In the genomic region with DNA sequence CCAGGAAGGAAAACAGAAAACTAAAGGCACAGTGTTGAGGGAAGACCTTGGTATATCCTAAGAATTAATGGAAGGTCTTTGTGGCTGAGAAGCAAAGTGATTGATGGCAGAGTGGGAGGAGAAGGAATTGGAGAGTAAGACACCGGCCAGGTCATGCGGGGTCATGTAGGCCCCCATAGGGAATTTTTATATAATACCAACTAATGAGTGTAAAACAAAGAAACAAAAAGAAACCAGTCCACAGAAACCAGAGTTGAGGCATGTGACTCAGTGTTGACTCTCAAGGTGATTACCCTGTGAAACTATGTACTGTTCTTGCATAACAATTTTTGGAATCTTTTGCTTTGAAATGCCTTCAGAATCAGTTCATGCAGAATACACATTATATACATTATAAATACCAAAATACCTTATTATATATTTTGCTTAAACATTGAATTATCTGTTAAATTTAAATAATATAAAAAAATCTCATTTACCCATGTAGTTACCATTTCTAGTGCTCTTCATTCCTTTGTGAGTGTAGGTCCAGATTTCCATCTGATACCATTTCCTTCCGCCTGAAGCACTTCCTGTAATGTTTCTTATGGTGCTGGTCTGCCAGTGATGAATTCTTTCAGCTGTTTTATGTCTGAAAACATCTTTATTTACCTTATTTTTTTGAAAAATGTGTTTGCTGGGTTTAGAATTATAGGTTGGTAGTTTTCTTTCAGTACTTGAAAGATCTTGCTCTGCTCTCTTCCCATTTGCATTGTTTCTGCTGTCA, we compare ENCODE assay signal across 12 cellular contexts. TPM values are rescaled to one million over a fixed set of nuclear protein-coding genes. Genes with fewer than 3 reads are reported as not detected.
DNase-seq lines count a peak whose midpoint lies in the region; ATAC-seq, FAIRE-seq and TF ChIP-seq lines count a peak whose summit lies in the region.
"Had no signal": no experiment of that assay in that cellular context is flagged by ENCODE, and none has a peak within 500 bp of the region (broad histone marks: within the 10 kb centered on the region; RNA-seq: fewer than 3 reads in every experiment).

No MANE protein-coding gene starts in this region.

- H3K79me2 ChIP-seq in HepG2 (ENCODE audit: insufficient read depth, low read length) = no peaks in the 10 kb centered on the region

- peaks cover 7% of the 10 kb centered on the region for H3K4me1 ChIP-seq in HepG2 (ENCODE audit: insufficient read depth, low read length)

- BruUV-seq in HepG2 (replicated peaks; lab: Mats Ljungman, UMichigan) = no TSS peak

- no peak for TF ChIP-seq RAD21 in HepG2 (CRISPR knock-in tag; IDR thresholded peaks at IDR 0.05)

- H3K27ac ChIP-seq in HepG2 (ENCODE audit: extremely low read length, insufficient read depth, low read length) = no peak overlapping the region
- H3K27ac ChIP-seq: transverse colon had no signal

- H2AFZ ChIP-seq in HepG2 (ENCODE audit: low read length) = no peak overlapping the region

- H3K36me3 ChIP-seq in HepG2 (replicated peaks in 1 of 2; ENCODE audit: control insufficient read depth in 1 of 2, insufficient read depth in 2 of 2, low read length in 2 of 2) = no peaks in the 10 kb centered on the region
- H3K36me3 ChIP-seq: transverse colon had no signal

- FAIRE-seq in HepG2 (lab: Jason Lieb, UNC) = no peak
- FAIRE-seq: endometrium had no signal

- H3K9me3 ChIP-seq in HepG2 (ENCODE audit: low read length) = peaks cover 10% of the 10 kb centered on the region; the same call in 1 of the 2 replicates
- H3K9me3 ChIP-seq: transverse colon had no signal

- in situ Hi-C loops in astrocyte of the cerebellum (cut with HindIII; ENCODE audit: low sequenced_read_pairs) (no loop called here), HepG2 (cut with HindIII; ENCODE audit: extremely low pct_ligation_motif_present, low pct_unique_long_range_greater_than_20kb) (no loop called here)

- peak in 1 of 2 experiments; percentile 76; a peak in 2 of 4 replicates for TF ChIP-seq EP300 in HepG2 (IDR thresholded peaks at IDR 0.05; ENCODE audit: low read depth in 2 of 2, low read length in 2 of 2)
- TF ChIP-seq EP300 in HepG2 (CRISPR knock-in tag; IDR thresholded peaks at IDR 0.05; ENCODE audit: borderline replicate concordance) = peak; percentile 41; the same call in 1 of the 2 replicates

- no peaks in the 10 kb centered on the region for H4K20me1 ChIP-seq in HepG2 (ENCODE audit: insufficient read depth, low read length)

- TF ChIP-seq CTCF in AG10803 (conservative IDR thresholded peaks at IDR 0.05; ENCODE audit: low read length) (no peak), astrocyte of the cerebellum (IDR thresholded peaks at IDR 0.05; ENCODE audit: low read depth, low read length, missing control alignments) (no peak), HepG2 (CRISPR knock-in tag; IDR thresholded peaks at IDR 0.05) (no peak)

- no peaks in the 10 kb centered on the region for H3K27me3 ChIP-seq in HepG2 (ENCODE audit: control insufficient read depth in 1 of 2, insufficient read depth in 2 of 2, low read length in 2 of 2)
- H3K27me3 ChIP-seq: transverse colon had no signal

- POLR2A ChIA-PET in HepG2 (lab: Yijun Ruan, JAX) = no interaction called here

- TF ChIP-seq POLR2A in HepG2 (IDR thresholded peaks at IDR 0.05; ENCODE audit: insufficient read depth in 1 of 2, low read depth in 2 of 2, low read length in 2 of 2) = no peak

- H3K4me2 ChIP-seq in HepG2 (ENCODE audit: low read depth, low read length) = no peak overlapping the region; the same call in 1 of the 2 replicates

- DNase-seq in AG10803 (ENCODE audit: low read depth) (peak; percentile 83), HT1080 (ENCODE audit: low read depth) (peak; percentile 89), astrocyte of the cerebellum (ENCODE audit: low read depth) (peak; percentile 67), HepG2 (ENCODE audit: low spot score) (peak; percentile 76), middle frontal gyrus (ENCODE audit: extremely low spot score, low spot score) (no peak), NOMO-1 treated with dmso at 0.1 percent for 144 hours (lab: John Stamatoyannopoulos, UW; ENCODE audit: unreplicated experiment) (no peak)
- DNase-seq: GF-D8, NCI-H1092 treated with DMSO at 0.1 percent for 48 hours, transverse colon had no signal

- H3K4me3 ChIP-seq in AG10803 (ENCODE audit: low read length) (no peak overlapping the region), astrocyte of the cerebellum (ENCODE audit: low read depth, low read length) (no peak overlapping the region), HepG2 (replicated peaks in 1 of 3; ENCODE audit: insufficient read depth in 1 of 3, low read depth in 2 of 3, low read length in 3 of 3) (no peak overlapping the region)
- H3K4me3 ChIP-seq: transverse colon had no signal

- WGBS in HepG2 (ENCODE audit: low lambda C conversion rate) = 40% methylated on average over 3 of the region's 3 CpGs

- ATAC-seq in HepG2 = peak; percentile 49; the same call in 2 of the 3 replicates
- no peak for ATAC-seq in HG03095 (IDR thresholded peaks at IDR 0.05; ENCODE audit: unreplicated experiment)
- ATAC-seq in GM18909 (IDR thresholded peaks at IDR 0.05; ENCODE audit: poor library complexity, unreplicated experiment) = no peak

- H3K9ac ChIP-seq in HepG2 (ENCODE audit: insufficient read depth, low read depth, low read length) = no peak overlapping the region

- CTCF ChIA-PET in HepG2 (lab: Yijun Ruan, JAX; ENCODE audit: low intra/inter-chr PET ratio, low total read pairs) = no interaction called here

- intact Hi-C loops in HepG2 (cut with micrococcal nuclease; ENCODE audit: unreplicated experiment) = no loop called here

TF ChIP-seq in HepG2, 621 proteins besides CTCF, POLR2A, EP300 and RAD21 (continues in another document):
- TF ChIP-seq NR2F1 (CRISPR knock-in tag; IDR thresholded peaks at IDR 0.05) = peak; percentile 22 to 67; a peak in 3 of 4 replicates
- TF ChIP-seq NR2F6 (IDR thresholded peaks at IDR 0.05) = peak; percentile 30; the same call in 1 of the 2 replicates
- no peak for TF ChIP-seq NR2F6 (CRISPR knock-in tag; IDR thresholded peaks at IDR 0.05)
- TF ChIP-seq HMG20B (CRISPR knock-in tag; conservative IDR thresholded peaks at IDR 0.05) = no peak
- TF ChIP-seq NFYB (CRISPR knock-in tag; IDR thresholded peaks at IDR 0.05) = no peak
- peak; percentile 79; the same call in 1 of the 2 replicates for TF ChIP-seq HMG20A (CRISPR knock-in tag; IDR thresholded peaks at IDR 0.05; ENCODE audit: borderline replicate concordance)

RNA-seq across cellular contexts. Expression of a gene that starts 8.6 kb away (rescaled TPM):
- total RNA-seq in HT1080 (2014; rRNA removed; shearing (Covaris generic)) = 1.2 and 1.5 TPM in 2 replicates
- 2.7 and 2.8 TPM in 2 replicates for polyA plus RNA-seq in HT1080 (2015; cell fraction: cytosol; rRNA removed)
- polyA plus RNA-seq in HT1080 (2015; cell fraction: nucleus; rRNA removed) = 7.5 TPM in 2 replicates
- 0.46 TPM in 2 replicates for total RNA-seq in HepG2 (2016; rRNA removed; fragmentation: Illumina TruSeq; extraction: Trizol)
- total RNA-seq in HepG2 (2016; cell fraction: cytosol; rRNA removed; fragmentation: Illumina TruSeq; extraction: Trizol; ENCODE audit: low read depth) = 0.10 and 0.35 TPM in 2 replicates
- 0.33 and 0.67 TPM in 2 replicates for total RNA-seq in HepG2 (2016; cell fraction: insoluble cytoplasmic fraction; rRNA removed; fragmentation: Illumina TruSeq; extraction: Trizol)
- 0.24 and 0.28 TPM in 2 replicates for total RNA-seq in HepG2 (2016; cell fraction: membrane; rRNA removed; fragmentation: Illumina TruSeq; extraction: Trizol)
- total RNA-seq in HepG2 (2016; cell fraction: nucleus; rRNA removed; fragmentation: Illumina TruSeq; extraction: Trizol) = 0.88 and 1.6 TPM in 2 replicates
- 0.49 and 0.59 TPM in 2 replicates for polyA plus RNA-seq in HepG2 (2011; rRNA removed)
- polyA plus RNA-seq in HepG2 (2011; cell fraction: cytosol; rRNA removed) = 0.15 and 0.36 TPM in 2 replicates
- polyA plus RNA-seq in HepG2 (2011; cell fraction: nucleus; rRNA removed) = 1.4 and 1.7 TPM in 2 replicates
- 0.09 and 0.51 TPM in 2 replicates for polyA plus RNA-seq in HepG2 (2012)
- 0.10 TPM in 1 of 2 replicates, not detected in the other for polyA plus RNA-seq in HepG2 (2016; cell fraction: cytosol; fragmentation: Illumina TruSeq; extraction: Trizol; ENCODE audit: low read depth)
- polyA plus RNA-seq in HepG2 (2016; cell fraction: insoluble cytoplasmic fraction; fragmentation: Illumina TruSeq; extraction: Trizol; ENCODE audit: low read depth) = 0.11 and 0.16 TPM in 2 replicates
- polyA plus RNA-seq in HepG2 (2016; cell fraction: membrane; fragmentation: Illumina TruSeq; extraction: Trizol; ENCODE audit: low read depth) = 0.27 and 0.33 TPM in 2 replicates
- polyA plus RNA-seq in HepG2 (2016; cell fraction: nucleus; fragmentation: Illumina TruSeq; extraction: Trizol; ENCODE audit: insufficient read depth, low read depth) = 0.62 and 1.5 TPM in 2 replicates
- 0.34 and 15.9 TPM in 2 replicates for polyA minus RNA-seq in HepG2 (2011; rRNA and poly(A)+ RNA removed; ENCODE audit: low replicate concordance)
- polyA minus RNA-seq in HepG2 (2011; cell fraction: cytosol; rRNA and poly(A)+ RNA removed) = 0.59 TPM in 1 of 2 replicates, not detected in the other
- 3.1 and 4.0 TPM in 2 replicates for polyA minus RNA-seq in HepG2 (2011; cell fraction: nucleus; rRNA and poly(A)+ RNA removed)

RNA-seq across cellular contexts. Expression of a gene that starts 49.4 kb away (rescaled TPM):
- total RNA-seq in HT1080 (2014; rRNA removed; shearing (Covaris generic)) = not detected in 2 replicates
- not detected in 2 replicates for polyA plus RNA-seq in HT1080 (2015; cell fraction: cytosol; rRNA removed)
- not detected in 2 replicates for polyA plus RNA-seq in HT1080 (2015; cell fraction: nucleus; rRNA removed)
- not detected in 2 replicates for total RNA-seq in HepG2 (2016; rRNA removed; fragmentation: Illumina TruSeq; extraction: Trizol)
- not detected in 2 replicates for total RNA-seq in HepG2 (2016; cell fraction: cytosol; rRNA removed; fragmentation: Illumina TruSeq; extraction: Trizol; ENCODE audit: low read depth)
- not detected in 2 replicates for total RNA-seq in HepG2 (2016; cell fraction: insoluble cytoplasmic fraction; rRNA removed; fragmentation: Illumina TruSeq; extraction: Trizol)
- total RNA-seq in HepG2 (2016; cell fraction: membrane; rRNA removed; fragmentation: Illumina TruSeq; extraction: Trizol) = not detected in 2 replicates
- not detected in 2 replicates for total RNA-seq in HepG2 (2016; cell fraction: nucleus; rRNA removed; fragmentation: Illumina TruSeq; extraction: Trizol)
- not detected in 2 replicates for polyA plus RNA-seq in HepG2 (2011; rRNA removed)
- polyA plus RNA-seq in HepG2 (2011; cell fraction: cytosol; rRNA removed) = not detected in 2 replicates
- not detected in 2 replicates for polyA plus RNA-seq in HepG2 (2011; cell fraction: nucleus; rRNA removed)
- polyA plus RNA-seq in HepG2 (2012) = not detected in 2 replicates
- not detected in 2 replicates for polyA plus RNA-seq in HepG2 (2016; cell fraction: cytosol; fragmentation: Illumina TruSeq; extraction: Trizol; ENCODE audit: low read depth)
- polyA plus RNA-seq in HepG2 (2016; cell fraction: insoluble cytoplasmic fraction; fragmentation: Illumina TruSeq; extraction: Trizol; ENCODE audit: low read depth) = not detected in 2 replicates
- not detected in 2 replicates for polyA plus RNA-seq in HepG2 (2016; cell fraction: membrane; fragmentation: Illumina TruSeq; extraction: Trizol; ENCODE audit: low read depth)
- not detected in 2 replicates for polyA plus RNA-seq in HepG2 (2016; cell fraction: nucleus; fragmentation: Illumina TruSeq; extraction: Trizol; ENCODE audit: insufficient read depth, low read depth)
- polyA minus RNA-seq in HepG2 (2011; rRNA and poly(A)+ RNA removed; ENCODE audit: low replicate concordance) = 0.02 TPM in 1 of 2 replicates, not detected in the other
- polyA minus RNA-seq in HepG2 (2011; cell fraction: cytosol; rRNA and poly(A)+ RNA removed) = not detected in 2 replicates
- not detected in 2 replicates for polyA minus RNA-seq in HepG2 (2011; cell fraction: nucleus; rRNA and poly(A)+ RNA removed)

Comparison
In these comparisons a context has a peak if more than half of its experiments do, and no peak if none do; other contexts are left out.
1. DNase-seq: peak in AG10803 (single experiment), HT1080 (single experiment), astrocyte of the cerebellum (single experiment) and HepG2 (single experiment); none in middle frontal gyrus (single experiment) and NOMO-1 treated with dmso at 0.1 percent for 144 hours (single experiment).